ENCODE assay signal across 8 cellular contexts in genomic region chr2:186486651-186487647, GRCh38. TPM values are rescaled to one million over a fixed set of nuclear protein-coding genes. Genes with fewer than 3 reads are reported as not detected.
DNase-seq lines count a peak whose midpoint lies in the region; ATAC-seq and TF ChIP-seq lines count a peak whose summit lies in the region.

No MANE protein-coding gene starts in this region.

- CTCF ChIA-PET in activated naive CD4-positive, alpha-beta T cell treated with anti-CD3 and anti-CD28 coated beads for 36 hours (lab: Charles Lee) = no interaction called here

- H3K27ac ChIP-seq in cingulate gyrus (ENCODE audit: low read depth, low read length) = peak overlapping the region; percentile 73
- peak overlapping the region; percentile 1 to 11 for H3K27ac ChIP-seq in aorta (ENCODE audit: low read depth in 1 of 2, low read length in 2 of 2)

- peaks cover 12% of the 10 kb centered on the region for H3K36me3 Mint-ChIP-seq in activated naive CD4-positive, alpha-beta T cell treated with anti-CD3 and anti-CD28 coated beads for 36 hours (ENCODE audit: low read depth)
- H3K36me3 Mint-ChIP-seq in mesothelial cell of epicardium = no peaks in the 10 kb centered on the region

- no peaks in the 10 kb centered on the region for H3K36me3 ChIP-seq in aorta (ENCODE audit: control insufficient read depth in 1 of 2, insufficient read depth in 2 of 2, low read length in 1 of 2)

- no peaks in the 10 kb centered on the region for H3K27me3 ChIP-seq in aorta (ENCODE audit: control insufficient read depth in 1 of 2, insufficient read depth in 2 of 2, low read length in 1 of 2)

- H3K9me3 ChIP-seq in aorta (ENCODE audit: control insufficient read depth, low read length) = no peaks in the 10 kb centered on the region

- H3K27ac Mint-ChIP-seq in activated naive CD4-positive, alpha-beta T cell treated with anti-CD3 and anti-CD28 coated beads for 36 hours = peak overlapping the region; percentile 98
- peak overlapping the region; percentile 99 for H3K27ac Mint-ChIP-seq in mesothelial cell of epicardium

- 1% methylated on average over 31 of the region's 31 CpGs for WGBS in aorta, 2 donors

- no peaks in the 10 kb centered on the region for H3K9me3 Mint-ChIP-seq in activated naive CD4-positive, alpha-beta T cell treated with anti-CD3 and anti-CD28 coated beads for 36 hours
- no peaks in the 10 kb centered on the region for H3K9me3 Mint-ChIP-seq in mesothelial cell of epicardium

- ATAC-seq in aorta (ENCODE audit: low FRiP score) = no peak

- peak overlapping the region; percentile 98 for H3K4me3 Mint-ChIP-seq in activated naive CD4-positive, alpha-beta T cell treated with anti-CD3 and anti-CD28 coated beads for 36 hours
- peak overlapping the region; percentile 96 for H3K4me3 Mint-ChIP-seq in mesothelial cell of epicardium

- DNase-seq in activated naive CD4-positive, alpha-beta T cell treated with anti-CD3 and anti-CD28 coated beads for 36 hours = no peak
- no peak for DNase-seq in activated naive CD4-positive, alpha-beta T cell treated with Interleukin-2 at 50 U/mL for 16 hours
- DNase-seq in NOMO-1 treated with DMSO at 0.1 percent for 48 hours (lab: John Stamatoyannopoulos, UW; ENCODE audit: unreplicated experiment) (peak; percentile 10), mesothelial cell of epicardium (ENCODE audit: low spot score in 2 of 2, unreplicated experiment in 2 of 2) (no peak), aorta (no peak), GF-D8 (lab: John Stamatoyannopoulos, UW) (no peak), NCI-H187 treated with DMSO at 0.1 percent for 48 hours (lab: John Stamatoyannopoulos, UW) (no peak)

- H3K27me3 Mint-ChIP-seq in activated naive CD4-positive, alpha-beta T cell treated with anti-CD3 and anti-CD28 coated beads for 36 hours (ENCODE audit: low read depth) = no peaks in the 10 kb centered on the region
- H3K27me3 Mint-ChIP-seq in mesothelial cell of epicardium (ENCODE audit: low read depth) = no peaks in the 10 kb centered on the region

- intact Hi-C loops in activated naive CD4-positive, alpha-beta T cell treated with anti-CD3 and anti-CD28 coated beads for 36 hours (cut with micrococcal nuclease) = loop anchor here (1.0 to 10.0 kb wide), 5 partner anchors 61 to 1098 kb away; partner anchors contain the start of genes CALCRL and ITGAV
- intact Hi-C loops in aorta (cut with DNase I) = no loop called here

- TF ChIP-seq CTCF in mesothelial cell of epicardium (IDR thresholded peaks at IDR 0.05; ENCODE audit: unreplicated experiment) = no peak

- H3K4me1 Mint-ChIP-seq in activated naive CD4-positive, alpha-beta T cell treated with anti-CD3 and anti-CD28 coated beads for 36 hours (ENCODE audit: low read depth) = peaks cover 69% of the 10 kb centered on the region
- H3K4me1 Mint-ChIP-seq in mesothelial cell of epicardium = peaks cover 48% of the 10 kb centered on the region

- H3K4me1 ChIP-seq in aorta (ENCODE audit: control insufficient read depth in 1 of 2, insufficient read depth in 2 of 2, low read length in 2 of 2) = peaks cover 0 to 1% of the 10 kb centered on the region in 2 donors

- H3K4me3 ChIP-seq in aorta (ENCODE audit: low read length in 2 of 2) = peak overlapping the region; percentile 4 to 90

RNA-seq across cellular contexts. Expression of gene ZC3H15, which starts 0.9 kb away (rescaled TPM):
- 10 to 100 TPM; 92.2 to 93.3 TPM for total RNA-seq in activated naive CD4-positive, alpha-beta T cell treated with anti-CD3 and anti-CD28 coated beads for 36 hours
- total RNA-seq in mesothelial cell of epicardium = 56.4 to 61.3 TPM (median 57.6 TPM) in 3 replicates
- total RNA-seq in aorta = 10 to 100 TPM; 51.4 to 51.7 TPM
- 10 to 100 TPM; 46.0 to 91.5 TPM for polyA plus RNA-seq in aorta
